1 cellular context compared by ENCODE assay signal in genomic region chr20:36167826-36168634, GRCh38.
A peak's percentile ranks its signal among the peaks of the same experiment; 100 is the strongest.
TF ChIP-seq lines count a peak whose summit lies in the region.

No MANE protein-coding gene starts in this region.

TF ChIP-seq in SK-N-SH, 30 proteins besides CTCF, POLR2A, EP300 and RAD21 (continued from another document):
- TF ChIP-seq REST (IDR thresholded peaks at IDR 0.05; ENCODE audit: low read depth, low read length) = no peak
- TF ChIP-seq NFIC (IDR thresholded peaks at IDR 0.05; ENCODE audit: borderline replicate concordance) = no peak
- TF ChIP-seq PBX3 (IDR thresholded peaks at IDR 0.05) = peak; percentile 25; the same call in 1 of the 2 replicates
- TF ChIP-seq FOXM1 (IDR thresholded peaks at IDR 0.05; ENCODE audit: low read depth) = no peak
TF ChIP-seq in SK-N-SH: peak in this region for 2.
